In genomic region chr1:21028520-21029145, GRCh38 we compare ENCODE assay signal across 15 cellular contexts.
DNase-seq lines count a peak whose midpoint lies in the region; ATAC-seq, FAIRE-seq and TF ChIP-seq lines count a peak whose summit lies in the region.
"Had no signal": no experiment of that assay in that cellular context is flagged by ENCODE, and none has a peak within 500 bp of the region (broad histone marks: within the 10 kb centered on the region; RNA-seq: fewer than 3 reads in every experiment).

No MANE protein-coding gene starts in this region.

- ATAC-seq in natural killer cell = no peak
- no peak for ATAC-seq in natural killer cell treated with Interleukin-12 subunit alpha and Interleukin-12 subunit beta and Interleukin-15 and Interleukin-18, amount 100 ng/mL, for 72 hours
- ATAC-seq in K562 = peak; percentile 61; the same call in 1 of the 3 replicates
- ATAC-seq in left lobe of liver = peak; percentile 54
- no peak for ATAC-seq in GM21723 (IDR thresholded peaks at IDR 0.05; ENCODE audit: unreplicated experiment)
- ATAC-seq in HG02938 (IDR thresholded peaks at IDR 0.05; ENCODE audit: unreplicated experiment) = no peak
- ATAC-seq in HG03457 (IDR thresholded peaks at IDR 0.05; ENCODE audit: unreplicated experiment) = no peak

- H2AFZ ChIP-seq in K562 (ENCODE audit: low read depth, low read length) = peak overlapping the region; percentile 18

- H3K27me3 Mint-ChIP-seq in natural killer cell (ENCODE audit: low read depth in 2 of 2) = no peaks in the 10 kb centered on the region
- no peaks in the 10 kb centered on the region for H3K27me3 Mint-ChIP-seq in natural killer cell treated with Interleukin-12 subunit alpha and Interleukin-12 subunit beta and Interleukin-15 and Interleukin-18, amount 100 ng/mL, for 72 hours
- H3K27me3 Mint-ChIP-seq: CD4-positive, alpha-beta T cell had no signal

- 81% methylated on average over 12 of the region's 12 CpGs for WGBS in K562 (ENCODE audit: insufficient coverage, low coverage, missing lambda C conversion rate)

- intact Hi-C loops in natural killer cell (cut with micrococcal nuclease) = no loop called here
- intact Hi-C loops in K562 (cut with micrococcal nuclease) = no loop called here

- DNase-seq in natural killer cell = no peak
- no peak for DNase-seq in natural killer cell treated with Interleukin-12 subunit alpha and Interleukin-12 subunit beta and Interleukin-15 and Interleukin-18, amount 100 ng/mL, for 72 hours (ENCODE audit: low spot score)
- no peak for DNase-seq in K562 (ENCODE audit: extremely low read depth in 1 of 4, low spot score in 3 of 4)
- no peak for DNase-seq in left lobe of liver (ENCODE audit: low spot score)
- DNase-seq: ACHN; Calu3; CD4-positive, alpha-beta T cell; DMS 273 treated with DMSO at 0.1 percent for 48 hours had no signal

- no peak for TF ChIP-seq CTCF in natural killer cell (IDR thresholded peaks at IDR 0.05)
- TF ChIP-seq CTCF in K562 (IDR thresholded peaks at IDR 0.05 in 2 of 3, conservative IDR thresholded peaks at IDR 0.05 in 1 of 3; ENCODE audit: insufficient read depth in 2 of 3, low read depth in 1 of 3, low read length in 3 of 3) = no peak

- H3K27me3 ChIP-seq in K562 (ENCODE audit: control insufficient read depth in 2 of 2, insufficient read depth in 2 of 2, low read length in 2 of 2) = no peaks in the 10 kb centered on the region
- H3K27me3 ChIP-seq: BLaER1 treated with 17β-estradiol and CSF1 and Interleukin-3, amounts not matched to agents 10 nM and 100 nM had no signal

- no peaks in the 10 kb centered on the region for H3K36me3 Mint-ChIP-seq in natural killer cell
- peaks cover 14% of the 10 kb centered on the region for H3K36me3 Mint-ChIP-seq in natural killer cell treated with Interleukin-12 subunit alpha and Interleukin-12 subunit beta and Interleukin-15 and Interleukin-18, amount 100 ng/mL, for 72 hours

- no peak overlapping the region for H3K4me3 Mint-ChIP-seq in natural killer cell
- no peak overlapping the region for H3K4me3 Mint-ChIP-seq in natural killer cell treated with Interleukin-12 subunit alpha and Interleukin-12 subunit beta and Interleukin-15 and Interleukin-18, amount 100 ng/mL, for 72 hours
- H3K4me3 Mint-ChIP-seq: CD4-positive, alpha-beta T cell had no signal

- no TSS peak for BruUV-seq in K562 (replicated peaks; lab: Mats Ljungman, UMichigan)

- H3K36me3 ChIP-seq in K562 (ENCODE audit: control insufficient read depth, insufficient read depth, low read length) = no peaks in the 10 kb centered on the region; the same call in 2 of the 3 replicates
- H3K36me3 ChIP-seq: HAP-1 had no signal

- peak overlapping the region; percentile 4 to 62; a peak in 2 of 4 replicates for H3K9ac ChIP-seq in K562 (ENCODE audit: insufficient read depth in 1 of 2, low read depth in 2 of 2, low read length in 2 of 2)
- H3K9ac ChIP-seq: BLaER1 treated with 17β-estradiol and CSF1 and Interleukin-3, amounts not matched to agents 10 nM and 100 nM had no signal

- no peak for TF ChIP-seq POLR2A in K562 (conservative IDR thresholded peaks at IDR 0.05)

- no peak for FAIRE-seq in K562 (lab: Jason Lieb, UNC)
- FAIRE-seq: H1, HTR-8/SVneo had no signal

- CTCF ChIA-PET in K562 (lab: Yijun Ruan, JAX; ENCODE audit: low intra/inter-chr PET ratio) = no interaction called here

- no peak overlapping the region for H3K4me3 ChIP-seq in K562
- H3K4me3 ChIP-seq: BLaER1 treated with 17β-estradiol and CSF1 and Interleukin-3, amounts not matched to agents 10 nM and 100 nM; HAP-1 had no signal

- peaks cover 22 to 29% of the 10 kb centered on the region in 2 experiments for H3K4me1 ChIP-seq in K562 (replicated peaks in 1 of 2; ENCODE audit: control insufficient read depth in 2 of 2, insufficient read depth in 2 of 2, low read length in 2 of 2)
- H3K4me1 ChIP-seq: BLaER1 treated with 17β-estradiol and CSF1 and Interleukin-3, amounts not matched to agents 10 nM and 100 nM had no signal

- H3K27ac Mint-ChIP-seq in natural killer cell = peak overlapping the region; percentile 10 to 69
- no peak overlapping the region for H3K27ac Mint-ChIP-seq in natural killer cell treated with Interleukin-12 subunit alpha and Interleukin-12 subunit beta and Interleukin-15 and Interleukin-18, amount 100 ng/mL, for 72 hours
- H3K27ac Mint-ChIP-seq: CD4-positive, alpha-beta T cell had no signal

- POLR2A ChIA-PET in K562 (lab: Yijun Ruan, JAX) = interaction anchor here (0.7 to 1.3 kb wide), 5 partner anchors 8 to 19 kb away, joined by 3 to 4 read pairs (median 3); no protein-coding TSS in a partner anchor

- TF ChIP-seq RAD21 in K562 (CRISPR knock-in tag; conservative IDR thresholded peaks at IDR 0.05 in 1 of 2, IDR thresholded peaks at IDR 0.05 in 1 of 2) = no peak

- no peaks in the 10 kb centered on the region for H3K9me3 Mint-ChIP-seq in natural killer cell
- H3K9me3 Mint-ChIP-seq in natural killer cell treated with Interleukin-12 subunit alpha and Interleukin-12 subunit beta and Interleukin-15 and Interleukin-18, amount 100 ng/mL, for 72 hours = no peaks in the 10 kb centered on the region
- H3K9me3 Mint-ChIP-seq: CD4-positive, alpha-beta T cell had no signal

- H3K9me1 ChIP-seq in K562 (ENCODE audit: control insufficient read depth, insufficient read depth, low read length) = no peaks in the 10 kb centered on the region

- peaks cover 26 to 42% of the 10 kb centered on the region in 2 donors for H3K4me1 Mint-ChIP-seq in natural killer cell
- peaks cover 25 to 30% of the 10 kb centered on the region in 2 donors for H3K4me1 Mint-ChIP-seq in natural killer cell treated with Interleukin-12 subunit alpha and Interleukin-12 subunit beta and Interleukin-15 and Interleukin-18, amount 100 ng/mL, for 72 hours (ENCODE audit: low read depth in 2 of 2)

- peaks cover 22% of the 10 kb centered on the region for H3K79me2 ChIP-seq in K562 (ENCODE audit: control insufficient read depth, insufficient read depth, low read length)

- peak overlapping the region; percentile 19; the same call in 2 of the 3 replicates for H3K27ac ChIP-seq in K562 (ENCODE audit: extremely low read depth, low read depth, low read length)
- H3K27ac ChIP-seq: BLaER1 treated with 17β-estradiol and CSF1 and Interleukin-3, amounts not matched to agents 10 nM and 100 nM had no signal

- no peaks in the 10 kb centered on the region for H3K9me3 ChIP-seq in K562 (replicated peaks; ENCODE audit: control insufficient read depth, insufficient read depth, low read depth, low read length)
- H3K9me3 ChIP-seq: HAP-1 had no signal

- H3K4me2 ChIP-seq in K562 (ENCODE audit: insufficient read depth, low read length) = no peak overlapping the region; the same call in 1 of the 2 replicates
- H3K4me2 ChIP-seq: BLaER1 treated with 17β-estradiol and CSF1 and Interleukin-3, amounts not matched to agents 10 nM and 100 nM had no signal

- H4K20me1 ChIP-seq in K562 (replicated peaks; ENCODE audit: control insufficient read depth, insufficient read depth, low read length) = no peaks in the 10 kb centered on the region

- no peak for TF ChIP-seq EP300 in K562 (IDR thresholded peaks at IDR 0.05; ENCODE audit: low read length)

- in situ Hi-C loops in K562 (cut with MboI) = no loop called here

TF ChIP-seq in K562, 482 proteins besides CTCF, POLR2A, EP300 and RAD21 (continues in another document):
- TF ChIP-seq NEUROD1 (IDR thresholded peaks at IDR 0.05; ENCODE audit: borderline replicate concordance, low read depth, low read length, partially characterized antibody) = no peak
- TF ChIP-seq ZNF707 (CRISPR knock-in tag; conservative IDR thresholded peaks at IDR 0.05) = no peak
- no peak for TF ChIP-seq EP400 (IDR thresholded peaks at IDR 0.05)
- no peak for TF ChIP-seq ZNF592 (IDR thresholded peaks at IDR 0.05)
- no peak for TF ChIP-seq COPS2 (conservative IDR thresholded peaks at IDR 0.05)
- TF ChIP-seq, protein P1, sequence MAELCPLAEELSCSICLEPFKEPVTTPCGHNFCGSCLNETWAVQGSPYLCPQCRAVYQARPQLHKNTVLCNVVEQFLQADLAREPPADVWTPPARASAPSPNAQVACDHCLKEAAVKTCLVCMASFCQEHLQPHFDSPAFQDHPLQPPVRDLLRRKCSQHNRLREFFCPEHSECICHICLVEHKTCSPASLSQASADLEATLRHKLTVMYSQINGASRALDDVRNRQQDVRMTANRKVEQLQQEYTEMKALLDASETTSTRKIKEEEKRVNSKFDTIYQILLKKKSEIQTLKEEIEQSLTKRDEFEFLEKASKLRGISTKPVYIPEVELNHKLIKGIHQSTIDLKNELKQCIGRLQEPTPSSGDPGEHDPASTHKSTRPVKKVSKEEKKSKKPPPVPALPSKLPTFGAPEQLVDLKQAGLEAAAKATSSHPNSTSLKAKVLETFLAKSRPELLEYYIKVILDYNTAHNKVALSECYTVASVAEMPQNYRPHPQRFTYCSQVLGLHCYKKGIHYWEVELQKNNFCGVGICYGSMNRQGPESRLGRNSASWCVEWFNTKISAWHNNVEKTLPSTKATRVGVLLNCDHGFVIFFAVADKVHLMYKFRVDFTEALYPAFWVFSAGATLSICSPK (IDR thresholded peaks at IDR 0.05; ENCODE audit: borderline replicate concordance) = no peak
- no peak for TF ChIP-seq ZNF133 (CRISPR knock-in tag; IDR thresholded peaks at IDR 0.05)

Comparison
In these comparisons a context has a peak if more than half of its experiments do, and no peak if none do; other contexts are left out.
1. H3K27ac Mint-ChIP-seq: peak in natural killer cell (2 of 2); none in natural killer cell treated with Interleukin-12 subunit alpha and Interleukin-12 subunit beta and Interleukin-15 and Interleukin-18, amount 100 ng/mL, for 72 hours (0 of 2).
2. ATAC-seq: peak in K562 (single experiment) and left lobe of liver (single experiment); none in natural killer cell (0 of 3), natural killer cell treated with Interleukin-12 subunit alpha and Interleukin-12 subunit beta and Interleukin-15 and Interleukin-18, amount 100 ng/mL, for 72 hours (0 of 2), GM21723 (single experiment), HG02938 (single experiment) and HG03457 (single experiment).